In the genomic region with DNA sequence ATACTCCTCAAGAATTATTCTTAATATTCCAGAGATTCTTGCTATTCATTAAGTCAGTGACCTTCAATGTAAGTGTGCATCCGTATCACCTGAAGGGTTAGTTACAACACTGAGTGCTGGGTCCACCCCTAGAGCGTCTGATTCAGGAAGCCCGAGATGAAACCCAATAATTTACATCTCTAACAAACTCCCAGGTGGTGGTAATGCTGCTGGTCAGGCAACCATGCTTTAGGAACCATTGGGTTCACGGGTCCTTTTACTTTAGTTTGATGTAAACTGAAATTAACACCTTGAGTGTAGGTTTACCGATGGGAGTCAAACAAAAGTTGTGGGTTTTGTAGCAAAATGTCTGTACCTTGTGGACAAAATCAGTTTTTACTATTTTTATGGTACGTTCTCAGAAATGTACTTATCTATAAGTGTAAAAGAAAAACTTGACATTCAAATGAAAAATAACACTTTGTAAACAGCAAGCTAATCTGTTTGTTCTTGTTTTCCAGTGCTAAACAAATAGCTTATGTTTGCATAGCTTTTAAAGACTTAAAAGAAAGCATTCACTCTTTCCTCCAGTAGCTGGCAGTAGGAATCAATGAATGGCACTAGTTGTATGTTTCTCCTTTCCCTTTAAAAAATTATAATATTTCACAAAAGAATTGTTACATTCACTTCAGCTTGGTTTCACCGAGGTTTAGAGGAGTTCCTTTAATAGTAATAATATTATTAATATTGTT, we compare ENCODE assay signal across 1 cellular context.
TF ChIP-seq lines count a peak whose summit lies in the region.

No MANE protein-coding gene starts in this region.

TF ChIP-seq in SK-N-SH treated with all-trans-retinoic acid at 6 μM for 48 hours, 23 proteins besides CTCF, POLR2A, EP300 and RAD21 (continued from another document):
- TF ChIP-seq, protein P1, sequence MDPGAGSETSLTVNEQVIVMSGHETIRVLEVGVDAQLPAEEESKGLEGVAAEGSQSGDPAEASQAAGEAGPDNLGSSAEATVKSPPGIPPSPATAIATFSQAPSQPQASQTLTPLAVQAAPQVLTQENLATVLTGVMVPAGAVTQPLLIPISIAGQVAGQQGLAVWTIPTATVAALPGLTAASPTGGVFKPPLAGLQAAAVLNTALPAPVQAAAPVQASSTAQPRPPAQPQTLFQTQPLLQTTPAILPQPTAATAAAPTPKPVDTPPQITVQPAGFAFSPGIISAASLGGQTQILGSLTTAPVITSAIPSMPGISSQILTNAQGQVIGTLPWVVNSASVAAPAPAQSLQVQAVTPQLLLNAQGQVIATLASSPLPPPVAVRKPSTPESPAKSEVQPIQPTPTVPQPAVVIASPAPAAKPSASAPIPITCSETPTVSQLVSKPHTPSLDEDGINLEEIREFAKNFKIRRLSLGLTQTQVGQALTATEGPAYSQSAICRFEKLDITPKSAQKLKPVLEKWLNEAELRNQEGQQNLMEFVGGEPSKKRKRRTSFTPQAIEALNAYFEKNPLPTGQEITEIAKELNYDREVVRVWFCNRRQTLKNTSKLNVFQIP (CRISPR knock-in tag; IDR thresholded peaks at IDR 0.05; ENCODE audit: borderline replicate concordance, low read depth) = no peak
- no peak for TF ChIP-seq TCF4 (CRISPR knock-in tag; IDR thresholded peaks at IDR 0.05; ENCODE audit: borderline replicate concordance)
- TF ChIP-seq PPARA (CRISPR knock-in tag; IDR thresholded peaks at IDR 0.05; ENCODE audit: borderline replicate concordance) = no peak
- TF ChIP-seq, protein P2, sequence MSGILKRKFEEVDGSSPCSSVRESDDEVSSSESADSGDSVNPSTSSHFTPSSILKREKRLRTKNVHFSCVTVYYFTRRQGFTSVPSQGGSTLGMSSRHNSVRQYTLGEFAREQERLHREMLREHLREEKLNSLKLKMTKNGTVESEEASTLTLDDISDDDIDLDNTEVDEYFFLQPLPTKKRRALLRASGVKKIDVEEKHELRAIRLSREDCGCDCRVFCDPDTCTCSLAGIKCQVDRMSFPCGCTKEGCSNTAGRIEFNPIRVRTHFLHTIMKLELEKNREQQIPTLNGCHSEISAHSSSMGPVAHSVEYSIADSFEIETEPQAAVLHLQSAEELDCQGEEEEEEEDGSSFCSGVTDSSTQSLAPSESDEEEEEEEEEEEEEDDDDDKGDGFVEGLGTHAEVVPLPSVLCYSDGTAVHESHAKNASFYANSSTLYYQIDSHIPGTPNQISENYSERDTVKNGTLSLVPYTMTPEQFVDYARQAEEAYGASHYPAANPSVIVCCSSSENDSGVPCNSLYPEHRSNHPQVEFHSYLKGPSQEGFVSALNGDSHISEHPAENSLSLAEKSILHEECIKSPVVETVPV (CRISPR knock-in tag; IDR thresholded peaks at IDR 0.05) = no peak
- no peak for TF ChIP-seq ISL1 (CRISPR knock-in tag; IDR thresholded peaks at IDR 0.05)
- no peak for TF ChIP-seq TSHZ2 (CRISPR knock-in tag; IDR thresholded peaks at IDR 0.05)
- no peak for TF ChIP-seq OSR1 (CRISPR knock-in tag; IDR thresholded peaks at IDR 0.05)
